ENCODE assay signal across 7 cellular contexts in the genomic region with DNA sequence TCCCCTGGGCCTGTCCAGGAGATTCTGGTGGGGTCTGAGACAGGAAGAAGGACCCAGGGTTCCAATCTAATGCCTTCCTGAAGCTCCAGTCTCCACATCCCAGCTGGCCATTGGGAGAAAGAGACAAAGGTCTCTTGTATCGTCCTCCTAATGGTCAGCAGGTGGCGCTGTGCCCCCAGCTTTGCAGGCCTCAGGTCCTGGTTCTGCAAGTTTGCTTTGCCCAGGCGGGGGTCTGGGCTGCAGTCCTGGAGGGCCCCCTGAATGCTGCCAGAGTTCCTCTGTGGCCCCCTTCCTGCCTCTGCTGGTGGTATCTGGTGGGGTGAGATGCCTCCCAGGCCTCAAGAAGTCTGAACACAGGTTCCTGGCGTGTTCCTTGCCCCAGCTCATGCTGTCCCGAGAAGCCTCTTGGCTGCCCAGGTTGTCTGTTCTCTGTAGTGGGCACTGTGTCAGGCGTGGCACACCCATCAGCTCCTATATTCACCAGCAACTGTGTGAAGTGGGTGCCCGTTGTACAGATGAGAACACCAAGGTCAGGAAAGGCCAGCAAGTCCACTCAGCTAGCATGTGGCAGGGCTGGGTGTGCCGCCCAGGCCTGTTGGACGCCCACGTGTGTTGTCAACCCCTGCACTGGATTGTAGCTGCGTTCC. TPM values are rescaled to one million over a fixed set of nuclear protein-coding genes. Genes with fewer than 3 reads are reported as not detected.
DNase-seq lines count a peak whose midpoint lies in the region; ATAC-seq and TF ChIP-seq lines count a peak whose summit lies in the region.

No MANE protein-coding gene starts in this region.

- H3K4me1 Mint-ChIP-seq in T-cell, result no peaks in the 10 kb centered on the region

- H3K27me3 ChIP-seq in brain microvascular endothelial cell (replicated peaks), result no peaks in the 10 kb centered on the region

- H3K27ac Mint-ChIP-seq in T-cell, result no peak overlapping the region

- CTCF ChIA-PET in T-cell (lab: Charles Lee), result no interaction called here

- H3K4me3 ChIP-seq in GM12864 (ENCODE audit: low read depth, low read length) (no peak overlapping the region), brain microvascular endothelial cell (ENCODE audit: low read depth, low read length) (no peak overlapping the region)

- H3K4me3 Mint-ChIP-seq in T-cell, result no peak overlapping the region

- H3K27me3 Mint-ChIP-seq in T-cell, result peaks cover 0 to 5% of the 10 kb centered on the region in 2 donors

- POLR2A ChIA-PET in T-cell (lab: Charles Lee), result no interaction called here

- H3K36me3 Mint-ChIP-seq in T-cell, result no peaks in the 10 kb centered on the region

- peak in 1 of 4 experiments; percentile 56 for ATAC-seq in T-cell (replicated peaks in 1 of 4)
- no peak for ATAC-seq in GM18511 (IDR thresholded peaks at IDR 0.05; ENCODE audit: unreplicated experiment)

- H3K9me3 Mint-ChIP-seq in T-cell, result no peaks in the 10 kb centered on the region

- in situ Hi-C loops in brain microvascular endothelial cell (cut with HindIII; ENCODE audit: low pct_ligation_motif_present, low sequenced_read_pairs), result no loop called here

- TF ChIP-seq CTCF in GM12864 (IDR thresholded peaks at IDR 0.05; ENCODE audit: low read depth, low read length, missing control alignments), result peak; percentile 95
- TF ChIP-seq CTCF in brain microvascular endothelial cell (IDR thresholded peaks at IDR 0.05; ENCODE audit: low read depth, low read length, missing control alignments), result peak; percentile 93

- no peak overlapping the region for H3K27ac ChIP-seq in brain microvascular endothelial cell

- DNase-seq in GM12864 (ENCODE audit: low read depth) (peak; percentile 12), NCI-H1105 treated with DMSO at 0.1 percent for 48 hours (lab: John Stamatoyannopoulos, UW) (peak; percentile 50), T-cell (peak in 23 of 34 experiments; percentile 4 to 39 (median 17)), brain microvascular endothelial cell (peak; percentile 26), iPS-NIHi11 (ENCODE audit: low spot score) (peak; percentile 90)
- peak; percentile 41 for DNase-seq in stimulated activated CD4-positive, alpha-beta T cell treated with anti-CD3 and anti-CD28 coated beads, Interleukin-12 subunit alpha, Interleukin-12 subunit beta, amount 100 ng/mL, for 4 hours

- H3K36me3 ChIP-seq in brain microvascular endothelial cell (replicated peaks), result no peaks in the 10 kb centered on the region

RNA-seq across cellular contexts. Expression of a gene that starts 33.8 kb away (rescaled TPM):
- total RNA-seq in T-cell, result 1 to 10 TPM in 4 of 5 donors, under 1 TPM in 1; 0.25 to 2.1 (median 1.8) TPM

RNA-seq across cellular contexts. Expression of a gene that starts 52.3 kb away (rescaled TPM):
- 10 to 100 TPM; 25.7 to 37.3 (median 34.9) TPM for total RNA-seq in T-cell

Comparison
In these comparisons a context has a peak if more than half of its experiments do, and no peak if none do; other contexts are left out.
1. DNase-seq: peak in every context shown above with its lines; median percentile 90 in iPS-NIHi11; 50 in NCI-H1105 treated with DMSO at 0.1 percent for 48 hours; 41 in stimulated activated CD4-positive, alpha-beta T cell treated with anti-CD3 and anti-CD28 coated beads, Interleukin-12 subunit alpha, Interleukin-12 subunit beta, amount 100 ng/mL, for 4 hours; 26 in brain microvascular endothelial cell; 17 in T-cell; 12 in GM12864.